17 cellular contexts compared by ENCODE assay signal in genomic region chr15:42092666-42093445, GRCh38. TPM values are rescaled to one million over a fixed set of nuclear protein-coding genes. Genes with fewer than 3 reads are reported as not detected.
DNase-seq lines count a peak whose midpoint lies in the region; ATAC-seq and TF ChIP-seq lines count a peak whose summit lies in the region.
"Had no signal": no experiment of that assay in that cellular context is flagged by ENCODE, and none has a peak within 500 bp of the region (broad histone marks: within the 10 kb centered on the region; RNA-seq: fewer than 3 reads in every experiment).

No MANE protein-coding gene starts in this region.

- intact Hi-C loops in colonic mucosa (cut with DNase I): no loop called here

- DNase-seq in Karpas-422 (no peak), colonic mucosa (peak; percentile 16), iPS-NIHi7 (ENCODE audit: extremely low spot score) (peak; percentile 18), suprapubic skin (ENCODE audit: low spot score in 2 of 2) (no peak), cerebellum (ENCODE audit: low spot score) (no peak), activated gamma-delta T cell (lab: John Stamatoyannopoulos, UW) (no peak)
- no peak for DNase-seq in effector CD4-positive, alpha-beta T cell
- DNase-seq: activated CD4-positive, CD25-positive, alpha-beta regulatory T cell; activated naive CD4-positive, alpha-beta T cell treated with Interleukin-2 at 50 U/mL for 16 hours; effector memory CD4-positive, alpha-beta T cell; IMR-90; NCI-H1417; NCI-H446 treated with DMSO at 0.1 percent for 48 hours had no signal

- H3K9ac ChIP-seq in Karpas-422 (ENCODE audit: low read length) (no peak overlapping the region), colonic mucosa (ENCODE audit: low read depth in 2 of 2, low read length in 2 of 2) (no peak overlapping the region)

- TF ChIP-seq POLR2A in suprapubic skin (IDR thresholded peaks at IDR 0.05): no peak

- no peaks in the 10 kb centered on the region for H3K9me2 ChIP-seq in Karpas-422 (replicated peaks; ENCODE audit: insufficient read depth, low read length)

- H3K4me3 ChIP-seq in Karpas-422 (ENCODE audit: low read length) (no peak overlapping the region), colonic mucosa (no peak overlapping the region), suprapubic skin (no peak overlapping the region)

- H2AFZ ChIP-seq in Karpas-422 (ENCODE audit: low read length): no peak overlapping the region

- no peak for TF ChIP-seq EP300 in suprapubic skin (IDR thresholded peaks at IDR 0.05)

- H3K36me3 ChIP-seq in Karpas-422 (ENCODE audit: insufficient read depth, low read length): no peaks in the 10 kb centered on the region
- no peaks in the 10 kb centered on the region for H3K36me3 ChIP-seq in colonic mucosa
- H3K36me3 ChIP-seq in suprapubic skin: no peaks in the 10 kb centered on the region

- H3K27ac ChIP-seq in Karpas-422 (ENCODE audit: low read length) (no peak overlapping the region), colonic mucosa (no peak overlapping the region), suprapubic skin (peak overlapping the region; percentile 38)

- H3K4me1 ChIP-seq in Karpas-422 (ENCODE audit: low read length): peaks cover 12% of the 10 kb centered on the region
- H3K4me1 ChIP-seq in colonic mucosa: no peaks in the 10 kb centered on the region
- H3K4me1 ChIP-seq in suprapubic skin: peaks cover 30% of the 10 kb centered on the region

- WGBS in suprapubic skin: 55% methylated on average over 17 of the region's 18 CpGs

- TF ChIP-seq CTCF in colonic mucosa (IDR thresholded peaks at IDR 0.05) (no peak), suprapubic skin (IDR thresholded peaks at IDR 0.05) (no peak)

- ATAC-seq in GM21515 (IDR thresholded peaks at IDR 0.05; ENCODE audit: unreplicated experiment): no peak

- no peaks in the 10 kb centered on the region for H3K79me2 ChIP-seq in Karpas-422 (ENCODE audit: low read length)

- no peaks in the 10 kb centered on the region for H4K20me1 ChIP-seq in Karpas-422 (ENCODE audit: insufficient read depth, low read depth, low read length)

- H3K27me3 ChIP-seq in Karpas-422 (ENCODE audit: low read length): no peaks in the 10 kb centered on the region
- no peaks in the 10 kb centered on the region for H3K27me3 ChIP-seq in colonic mucosa
- H3K27me3 ChIP-seq in suprapubic skin: no peaks in the 10 kb centered on the region

- peak overlapping the region; percentile 27 for H3K4me2 ChIP-seq in Karpas-422 (ENCODE audit: low read depth, low read length, poor library complexity, severe bottlenecking)

- H3K9me3 ChIP-seq in Karpas-422 (ENCODE audit: low read length) (no peaks in the 10 kb centered on the region), colonic mucosa (no peaks in the 10 kb centered on the region), suprapubic skin (no peaks in the 10 kb centered on the region)

RNA-seq across cellular contexts. Expression of gene PLA2G4D, which starts 1.5 kb away (rescaled TPM):
- not detected in 2 replicates for total RNA-seq in Karpas-422 (2014; rRNA removed; shearing (Covaris generic); ENCODE audit: low replicate concordance)
- under 1 TPM; 0.24 to 0.27 TPM for total RNA-seq in colonic mucosa
- total RNA-seq in suprapubic skin: 10 to 100 TPM; 15.0 to 29.6 (median 24.4) TPM
- total RNA-seq in cerebellum: 0.09 TPM
- total RNA-seq: CD4-positive, CD25-positive, alpha-beta regulatory T cell; IMR-90; kidney epithelial cell; pulmonary artery endothelial cell had no signal

Comparison
In these comparisons a context has a peak if more than half of its experiments do, and no peak if none do; other contexts are left out.
1. DNase-seq: peak in colonic mucosa (single experiment) and iPS-NIHi7 (single experiment); none in Karpas-422 (single experiment), suprapubic skin (0 of 2), cerebellum (single experiment), activated gamma-delta T cell (single experiment) and effector CD4-positive, alpha-beta T cell (single experiment).
2. RNA of gene PLA2G4D, which starts 1.5 kb away (total RNA-seq): 15.0 to 29.6 TPM in suprapubic skin; 0.24 to 0.27 TPM in colonic mucosa, 0.09 TPM in cerebellum (single experiment) and not detected in Karpas-422; every median in the first group is over 10 times any median in the second.